Comparison of ENCODE assay signal across 21 cellular contexts in the genomic region with DNA sequence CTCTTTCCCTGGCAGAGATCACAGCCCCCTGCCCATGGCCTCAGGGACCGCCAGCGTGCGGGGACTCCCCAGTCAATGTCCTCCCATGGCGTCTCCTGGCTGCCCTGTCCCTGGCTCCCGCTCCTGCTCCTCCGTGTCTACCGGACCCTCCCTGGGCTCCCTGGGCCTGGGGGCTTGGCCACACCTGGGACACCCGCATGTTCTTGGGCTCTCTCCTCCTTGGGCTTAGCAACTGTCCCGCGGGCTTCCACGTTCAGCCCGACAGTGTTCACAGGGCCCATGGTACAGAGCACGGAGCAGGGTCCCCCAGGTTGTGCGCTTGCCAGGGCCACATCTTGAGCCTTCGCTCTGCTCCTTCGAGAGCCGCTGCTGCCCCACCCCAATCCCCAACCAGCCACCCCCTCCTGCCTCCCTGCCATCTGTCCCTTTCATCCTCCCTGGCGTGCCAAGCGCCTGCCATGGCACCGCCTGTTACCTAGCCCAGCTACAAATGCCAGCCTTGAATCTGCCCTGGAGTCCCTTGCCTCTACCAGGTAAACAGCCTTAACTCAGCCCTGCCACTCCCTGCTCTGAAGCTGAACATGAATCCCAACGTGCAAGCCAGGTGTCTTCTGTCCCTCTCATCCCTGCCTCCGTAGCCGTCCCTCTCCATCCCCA. TPM values are rescaled to one million over a fixed set of nuclear protein-coding genes. Genes with fewer than 3 reads are reported as not detected.
"Had no signal": no experiment of that assay in that cellular context is flagged by ENCODE, and none has a peak within 500 bp of the region (broad histone marks: within the 10 kb centered on the region; RNA-seq: fewer than 3 reads in every experiment).

No MANE protein-coding gene starts in this region.

- H3K4me3 ChIP-seq: lower lobe of right lung, prostate gland, skin epidermis, suprapubic skin had no signal

- H3K27me3 ChIP-seq: suprapubic skin had no signal

- H3K27ac ChIP-seq: lower lobe of right lung, prostate gland, skin epidermis, suprapubic skin had no signal

- H3K27me3 Mint-ChIP-seq: activated CD4-positive, alpha-beta T cell treated with anti-CD3 and anti-CD28 coated beads, Interleukin-2, amount 10 ng/mL, durations not matched to agents 7 days and 5 days; activated naive CD8-positive, alpha-beta T cell; stimulated activated naive CD8-positive, alpha-beta T cell treated with anti-CD3 and anti-CD28 coated beads, Interleukin-15, amount 100 ng/mL, for 72 hours had no signal

- H3K36me3 ChIP-seq: prostate gland, suprapubic skin had no signal

- H3K9me3 Mint-ChIP-seq: activated CD4-positive, alpha-beta T cell treated with anti-CD3 and anti-CD28 coated beads, Interleukin-2, amount 10 ng/mL, durations not matched to agents 7 days and 5 days; activated T-helper 1 cell treated with anti-CD3 and anti-CD28 coated beads, Interleukin-12 subunit alpha, Interleukin-12 subunit beta, Interleukin-2, Interleukin-4 antibody, amounts not matched to agents 30 ng/mL and 10 ng/mL and 1 ng/mL, durations not matched to agents 14 hours and 24 hours and 36 hours; stimulated activated naive CD8-positive, alpha-beta T cell treated with anti-CD3 and anti-CD28 coated beads, Interleukin-15, amount 100 ng/mL, for 72 hours had no signal

- DNase-seq: activated CD4-positive, alpha-beta T cell treated with anti-CD3 and anti-CD28 coated beads, Interleukin-2, amount 10 ng/mL, durations not matched to agents 7 days and 5 days; activated gamma-delta T cell treated with Interleukin-2 at 50 U/mL for 16 hours; foreskin melanocyte; hippocampal formation; islet precursor cell; lower lobe of right lung; stimulated activated CD4-positive, alpha-beta T cell treated with anti-CD3 and anti-CD28 coated beads, Interleukin-4, amount 100 ng/mL, for 1 hour; stimulated activated naive CD8-positive, alpha-beta T cell treated with anti-CD3 and anti-CD28 coated beads, Interleukin-15, amount 100 ng/mL, for 72 hours; T-helper 1 cell; T1000; trophoblast cell had no signal

- H3K4me1 ChIP-seq: prostate gland had no signal

- H3K27ac Mint-ChIP-seq: activated CD4-positive, alpha-beta T cell treated with anti-CD3 and anti-CD28 coated beads, Interleukin-2, amount 10 ng/mL, durations not matched to agents 7 days and 5 days; activated naive CD8-positive, alpha-beta T cell; activated T-helper 1 cell treated with anti-CD3 and anti-CD28 coated beads, Interleukin-12 subunit alpha, Interleukin-12 subunit beta, Interleukin-2, Interleukin-4 antibody, amounts not matched to agents 30 ng/mL and 10 ng/mL and 1 ng/mL, durations not matched to agents 14 hours and 24 hours and 36 hours had no signal

- H3K36me3 Mint-ChIP-seq: activated naive CD8-positive, alpha-beta T cell had no signal

- ATAC-seq: left colon; lower lobe of right lung; stimulated activated naive CD8-positive, alpha-beta T cell treated with anti-CD3 and anti-CD28 coated beads, Interleukin-15, amount 100 ng/mL, for 72 hours had no signal

- H3K9me3 ChIP-seq: lower lobe of right lung, prostate gland, suprapubic skin had no signal

- H3K4me3 Mint-ChIP-seq: activated CD4-positive, alpha-beta T cell treated with anti-CD3 and anti-CD28 coated beads, Interleukin-2, amount 10 ng/mL, durations not matched to agents 7 days and 5 days; activated naive CD8-positive, alpha-beta T cell; activated T-helper 1 cell treated with anti-CD3 and anti-CD28 coated beads, Interleukin-12 subunit alpha, Interleukin-12 subunit beta, Interleukin-2, Interleukin-4 antibody, amounts not matched to agents 30 ng/mL and 10 ng/mL and 1 ng/mL, durations not matched to agents 14 hours and 24 hours and 36 hours; stimulated activated naive CD8-positive, alpha-beta T cell treated with anti-CD3 and anti-CD28 coated beads, Interleukin-15, amount 100 ng/mL, for 72 hours had no signal

RNA-seq across cellular contexts. Expression of a gene that starts 3.9 kb away (rescaled TPM):
- total RNA-seq: activated CD4-positive, alpha-beta T cell treated with anti-CD3 and anti-CD28 coated beads, Interleukin-2, amount 10 ng/mL, durations not matched to agents 7 days and 5 days; activated CD8-positive, alpha-beta memory T cell treated with anti-CD3 and anti-CD28 coated beads for 36 hours; activated T-helper 1 cell treated with anti-CD3 and anti-CD28 coated beads, Interleukin-12 subunit alpha, Interleukin-12 subunit beta, Interleukin-2, Interleukin-4 antibody, amounts not matched to agents 30 ng/mL and 10 ng/mL and 1 ng/mL, durations not matched to agents 14 hours and 24 hours and 36 hours; bronchial epithelial cell; osteocyte had no signal
- polyA plus RNA-seq: neural cell had no signal
